ENCODE assay signal across 27 cellular contexts in the genomic region with DNA sequence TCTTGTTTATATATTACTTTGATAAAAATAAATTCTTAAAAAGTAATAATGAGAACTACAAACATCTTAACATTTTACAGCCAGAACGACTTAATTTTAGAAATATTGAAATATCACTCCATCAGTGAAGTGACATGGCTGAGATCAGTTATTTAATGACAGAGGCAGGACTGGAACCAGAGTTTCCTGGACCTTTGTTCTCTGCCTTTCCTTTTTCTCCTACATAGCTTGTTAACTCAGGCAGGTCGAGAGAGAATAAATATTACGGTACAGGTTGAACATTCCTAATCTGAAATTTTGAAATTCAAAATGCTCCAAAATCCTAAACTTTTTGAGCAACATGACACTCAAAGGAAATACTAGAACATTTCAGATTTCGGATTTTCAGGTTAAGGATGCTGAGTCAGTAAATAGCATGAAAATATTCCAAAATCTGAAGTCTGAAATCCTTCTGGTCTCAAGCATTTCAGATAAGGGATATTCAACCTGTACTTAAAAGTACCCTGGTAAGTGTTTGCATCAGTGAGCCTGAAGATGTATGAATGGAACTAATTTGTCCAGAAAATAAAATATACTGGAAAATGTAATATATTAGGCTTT.
"Had no signal": no experiment of that assay in that cellular context is flagged by ENCODE, and none has a peak within 500 bp of the region (broad histone marks: within the 10 kb centered on the region; RNA-seq: fewer than 3 reads in every experiment).

No MANE protein-coding gene starts in this region.

- H3K36me3 ChIP-seq: left ventricle myocardium inferior, neural progenitor cell, ovary, right atrium auricular region, stomach, thyroid gland, upper lobe of right lung had no signal

- DNase-seq: kidney glomerular epithelial cell; left cardiac atrium; left ventricle myocardium inferior; mesendoderm; naive B cell; natural killer cell; nephron progenitor cell; ovary; stimulated activated CD4-positive, alpha-beta T cell treated with anti-CD3 and anti-CD28 coated beads, Interleukin-12 subunit alpha, Interleukin-12 subunit beta, amount 100 ng/mL, for 4 hours; stimulated activated CD4-positive, alpha-beta T cell treated with anti-CD3 and anti-CD28 coated beads, Interleukin-15, amount 100 ng/mL, for 24 hours; stimulated activated CD4-positive, alpha-beta T cell treated with anti-CD3 and anti-CD28 coated beads, Interleukin-2, amount 100 ng/mL, for 24 hours; stimulated activated CD4-positive, alpha-beta T cell treated with anti-CD3 and anti-CD28 coated beads, Interleukin-4, amount 100 ng/mL, for 1 hour; stimulated activated naive B cell treated with anti-CD40 and anti-IgM and Interleukin-4, amounts not matched to agents 10 μg/mL and 1 μg/mL and 100 μg/mL, for 72 hours; stimulated activated naive CD8-positive, alpha-beta T cell treated with anti-CD3 and anti-CD28 coated beads, Interleukin-15, Interleukin-2, amounts not matched to agents 100 U/mL and 50 U/mL, for 24 hours; stomach; testis; thyroid gland; trophoblast cell; upper lobe of right lung had no signal

- H3K9me3 ChIP-seq: left ventricle myocardium inferior, ovary, right atrium auricular region, stomach, testis, thyroid gland, upper lobe of right lung had no signal

- H3K9ac ChIP-seq: neural progenitor cell had no signal

- H3K27ac ChIP-seq: hepatocyte, left ventricle myocardium inferior, neural progenitor cell, ovary, right atrium auricular region, skin epidermis, stomach, testis, thyroid gland, upper lobe of right lung had no signal

- H3K4me3 ChIP-seq: hepatocyte, left ventricle myocardium inferior, lung, neural progenitor cell, ovary, right atrium auricular region, skin epidermis, stomach, testis, thyroid gland, upper lobe of right lung had no signal

- ATAC-seq: left cardiac atrium; natural killer cell; sciatic nerve; stimulated activated naive B cell treated with anti-CD40 and anti-IgM and Interleukin-4, amounts not matched to agents 10 μg/mL and 1 μg/mL and 100 μg/mL, for 72 hours; stimulated activated naive CD8-positive, alpha-beta T cell treated with anti-CD3 and anti-CD28 coated beads, Interleukin-15, Interleukin-2, amounts not matched to agents 100 U/mL and 50 U/mL, for 24 hours; upper lobe of right lung had no signal

- H3K27me3 ChIP-seq: hepatocyte, ovary, right atrium auricular region, stomach, testis, thyroid gland, upper lobe of right lung had no signal

- FAIRE-seq: keratinocyte, urothelium cell line had no signal

- H3K4me1 ChIP-seq: testis, upper lobe of right lung had no signal

- H2AFZ ChIP-seq: hepatocyte, neural progenitor cell had no signal

- H3K4me2 ChIP-seq: hepatocyte, neural progenitor cell had no signal
